Comparison of ENCODE assay signal across 1 cellular context in genomic region chr18:3121256-3121655, GRCh38.
TF ChIP-seq lines count a peak whose summit lies in the region.

No MANE protein-coding gene starts in this region.

TF ChIP-seq in GM12878, 131 proteins besides CTCF, POLR2A, EP300 and RAD21 (continued from another document):
- TF ChIP-seq ZBTB4 (CRISPR knock-in tag; IDR thresholded peaks at IDR 0.05) (no peak), RB1 (IDR thresholded peaks at IDR 0.05; ENCODE audit: borderline replicate concordance) (no peak)
TF ChIP-seq in GM12878: peak in this region for 0.
